Comparison of ENCODE assay signal across 20 cellular contexts in genomic region chr10:88382699-88383098, GRCh38.
"Had no signal": no experiment of that assay in that cellular context is flagged by ENCODE, and none has a peak within 500 bp of the region (broad histone marks: within the 10 kb centered on the region; RNA-seq: fewer than 3 reads in every experiment).

No MANE protein-coding gene starts in this region.

- H3K27me3 ChIP-seq: dorsolateral prefrontal cortex, heart left ventricle, sigmoid colon, testis, tibial nerve had no signal

- H3K9me3 ChIP-seq: heart left ventricle, sigmoid colon, testis, tibial nerve had no signal

- H3K4me1 Mint-ChIP-seq: stimulated activated naive CD8-positive, alpha-beta T cell treated with anti-CD3 and anti-CD28 coated beads, Interleukin-15, amount 100 ng/mL, for 72 hours had no signal

- DNase-seq: cortex of kidney; dorsolateral prefrontal cortex; effector CD8-positive, alpha-beta T cell; heart left ventricle; hippocampal formation; kidney glomerular epithelial cell; mesendoderm; naive B cell; posterior cingulate gyrus; sigmoid colon; stimulated activated CD4-positive, alpha-beta T cell treated with anti-CD3 and anti-CD28 coated beads, Interleukin-2, amount 100 ng/mL, for 24 hours; stimulated activated CD4-positive, alpha-beta T cell treated with anti-CD3 and anti-CD28 coated beads, Interleukin-4, amount 100 ng/mL, for 4 hours; stimulated activated naive B cell treated with anti-CD40 and anti-IgM and Interleukin-4, amounts not matched to agents 10 μg/mL and 1 μg/mL and 100 μg/mL, for 72 hours; stimulated activated naive CD8-positive, alpha-beta T cell treated with anti-CD3 and anti-CD28 coated beads, Interleukin-15, amount 100 ng/mL, for 72 hours; testis had no signal

- H3K27ac ChIP-seq: dorsolateral prefrontal cortex, heart left ventricle, sigmoid colon, skin epidermis, testis, tibial nerve had no signal

- H3K27me3 Mint-ChIP-seq: naive B cell; stimulated activated naive B cell treated with anti-CD40 and anti-IgM and Interleukin-4, amounts not matched to agents 10 μg/mL and 1 μg/mL and 100 μg/mL, for 72 hours; stimulated activated naive CD8-positive, alpha-beta T cell treated with anti-CD3 and anti-CD28 coated beads, Interleukin-15, amount 100 ng/mL, for 72 hours had no signal

- FAIRE-seq: endometrium, frontal cortex had no signal

- ATAC-seq: esophagus mucosa; heart left ventricle; stimulated activated naive B cell treated with anti-CD40 and anti-IgM and Interleukin-4, amounts not matched to agents 10 μg/mL and 1 μg/mL and 100 μg/mL, for 72 hours; stimulated activated naive CD8-positive, alpha-beta T cell treated with anti-CD3 and anti-CD28 coated beads, Interleukin-15, amount 100 ng/mL, for 72 hours had no signal

- H3K4me3 Mint-ChIP-seq: naive B cell; stimulated activated naive B cell treated with anti-CD40 and anti-IgM and Interleukin-4, amounts not matched to agents 10 μg/mL and 1 μg/mL and 100 μg/mL, for 72 hours; stimulated activated naive CD8-positive, alpha-beta T cell treated with anti-CD3 and anti-CD28 coated beads, Interleukin-15, amount 100 ng/mL, for 72 hours had no signal

- H3K36me3 ChIP-seq: heart left ventricle, sigmoid colon, tibial nerve had no signal

- H3K27ac Mint-ChIP-seq: naive B cell; stimulated activated naive CD8-positive, alpha-beta T cell treated with anti-CD3 and anti-CD28 coated beads, Interleukin-15, amount 100 ng/mL, for 72 hours had no signal
